ENCODE assay signal across 32 cellular contexts in genomic region chr4:22667332-22667731, GRCh38. TPM values are rescaled to one million over a fixed set of nuclear protein-coding genes. Genes with fewer than 3 reads are reported as not detected.
A peak's percentile ranks its signal among the peaks of the same experiment; 100 is the strongest.
DNase-seq lines count a peak whose midpoint lies in the region; ATAC-seq and TF ChIP-seq lines count a peak whose summit lies in the region.
"Had no signal": no experiment of that assay in that cellular context is flagged by ENCODE, and none has a peak within 500 bp of the region (broad histone marks: within the 10 kb centered on the region; RNA-seq: fewer than 3 reads in every experiment).

No MANE protein-coding gene starts in this region.

- ATAC-seq in CD4-positive, alpha-beta T cell (ENCODE audit: poor library complexity) = no peak
- ATAC-seq in heart left ventricle (peak in 3 of 4 donors; percentile 18 to 42 (median 31)), omental fat pad (ENCODE audit: low FRiP score) (peak; percentile 86), HG03565 (IDR thresholded peaks at IDR 0.05; ENCODE audit: unreplicated experiment) (no peak), HG02763 (IDR thresholded peaks at IDR 0.05; ENCODE audit: unreplicated experiment) (no peak)
- ATAC-seq: activated T-cell treated with anti-CD3 and anti-CD28 coated beads, Interleukin-2, amount 50 U/mL, for 4 hours; K562; Panc1 had no signal

- no peak overlapping the region for H3K4me3 ChIP-seq in brain microvascular endothelial cell (ENCODE audit: low read depth, low read length)
- peak overlapping the region in 1 of 12 donors; percentile 31 for H3K4me3 ChIP-seq in heart left ventricle
- H3K4me3 ChIP-seq: BLaER1 treated with 17β-estradiol and CSF1 and Interleukin-3, amounts not matched to agents 10 nM and 100 nM; esophagus squamous epithelium; K562; MG63 had no signal

- H3K27me3 ChIP-seq in CD4-positive, alpha-beta T cell (ENCODE audit: control insufficient read depth, insufficient read depth, low read length) = no peaks in the 10 kb centered on the region
- H3K27me3 ChIP-seq in brain microvascular endothelial cell (replicated peaks) (no peaks in the 10 kb centered on the region), heart left ventricle (peaks cover 0 to 3% (median 0%) of the 10 kb centered on the region in 9 donors)
- H3K27me3 ChIP-seq: BLaER1 treated with 17β-estradiol and CSF1 and Interleukin-3, amounts not matched to agents 10 nM and 100 nM; esophagus squamous epithelium; MG63 had no signal

- H3K27ac Mint-ChIP-seq in CD4-positive, alpha-beta T cell = peak overlapping the region; percentile 11
- H3K27ac Mint-ChIP-seq: memory B cell, naive B cell had no signal

- no peak for TF ChIP-seq POLR2A in heart left ventricle (IDR thresholded peaks at IDR 0.05)

- peaks cover 0 to 18% (median 0%) of the 10 kb centered on the region in 12 donors for H3K4me1 ChIP-seq in heart left ventricle
- H3K4me1 ChIP-seq: esophagus squamous epithelium had no signal

- no peak overlapping the region for H3K27ac ChIP-seq in CD4-positive, alpha-beta T cell (ENCODE audit: low read depth, low read length)
- H3K27ac ChIP-seq in brain microvascular endothelial cell (no peak overlapping the region), heart left ventricle (peak overlapping the region in 2 of 12 donors; percentile 32 to 54)
- H3K27ac ChIP-seq: esophagus squamous epithelium, WERI-Rb-1 had no signal

- no peaks in the 10 kb centered on the region for H3K27me3 Mint-ChIP-seq in CD4-positive, alpha-beta T cell
- H3K27me3 Mint-ChIP-seq: memory B cell, naive B cell had no signal

- in situ Hi-C loops in brain microvascular endothelial cell (cut with HindIII; ENCODE audit: low pct_ligation_motif_present, low sequenced_read_pairs) = no loop called here

- peaks cover 39% of the 10 kb centered on the region for H3K4me1 Mint-ChIP-seq in CD4-positive, alpha-beta T cell (ENCODE audit: low read depth)
- H3K4me1 Mint-ChIP-seq: memory B cell had no signal

- no peaks in the 10 kb centered on the region for H3K9me3 Mint-ChIP-seq in CD4-positive, alpha-beta T cell
- H3K9me3 Mint-ChIP-seq: activated T-cell treated with anti-CD3 and anti-CD28 coated beads, Interleukin-2, amount 50 U/mL, for 4 hours; naive B cell had no signal

- no peaks in the 10 kb centered on the region for H3K36me3 Mint-ChIP-seq in CD4-positive, alpha-beta T cell (ENCODE audit: low read depth)
- H3K36me3 Mint-ChIP-seq: memory B cell, naive B cell had no signal

- intact Hi-C loops in CD4-positive, alpha-beta T cell (cut with DNase I, micrococcal nuclease) = loop anchor here in 1 of 2 experiments (10.0 kb wide), 1 partner anchor 223 kb away; no protein-coding TSS in a partner anchor
- intact Hi-C loops in heart left ventricle (cut with DNase I) = no loop called here

- no peaks in the 10 kb centered on the region for H3K36me3 ChIP-seq in brain microvascular endothelial cell (replicated peaks)
- H3K36me3 ChIP-seq in heart left ventricle = no peaks in the 10 kb centered on the region
- H3K36me3 ChIP-seq: BLaER1 treated with 17β-estradiol and CSF1 and Interleukin-3, amounts not matched to agents 10 nM and 100 nM; esophagus squamous epithelium; MG63; WERI-Rb-1 had no signal

- CTCF ChIA-PET in CD4-positive, alpha-beta T cell (lab: Charles Lee) = no interaction called here

- POLR2A ChIA-PET in CD4-positive, alpha-beta T cell (lab: Charles Lee) = interaction anchor here (0.7 kb wide), 1 partner anchor 10 kb away, joined by 3 read pairs; no protein-coding TSS in a partner anchor

- H3K4me3 Mint-ChIP-seq in CD4-positive, alpha-beta T cell = no peak overlapping the region
- H3K4me3 Mint-ChIP-seq: activated T-cell treated with anti-CD3 and anti-CD28 coated beads, Interleukin-2, amount 50 U/mL, for 4 hours; memory B cell; naive B cell had no signal

- H3K9me3 ChIP-seq in CD4-positive, alpha-beta T cell (ENCODE audit: control insufficient read depth, low read length) = no peaks in the 10 kb centered on the region
- no peaks in the 10 kb centered on the region for H3K9me3 ChIP-seq in heart left ventricle
- H3K9me3 ChIP-seq: esophagus squamous epithelium, MG63 had no signal

- no peak for DNase-seq in CD4-positive, alpha-beta T cell
- DNase-seq in brain microvascular endothelial cell (no peak), heart left ventricle (no peak), omental fat pad (ENCODE audit: low spot score) (no peak), iPS-NIHi7 (ENCODE audit: extremely low spot score) (no peak), C1 segment of cervical spinal cord (lab: John Stamatoyannopoulos, UW) (no peak)
- DNase-seq: activated CD4-positive, alpha-beta T cell treated with anti-CD3 and anti-CD28 coated beads for 48 hours; activated naive CD4-positive, alpha-beta T cell; activated T-cell treated with anti-CD3 and anti-CD28 coated beads, Interleukin-2, amount 50 U/mL, for 4 hours; amniotic stem cell; dermis blood vessel endothelial cell; esophagus squamous epithelium; MG63; naive B cell; NCI-H1105 treated with DMSO at 0.1 percent for 48 hours; NCI-H1930; NCI-H2227 treated with DMSO at 0.1 percent for 48 hours; NCI-H69; nucleus accumbens; SIG-M5; small intestine; stimulated activated CD4-positive, alpha-beta T cell treated with anti-CD3 and anti-CD28 coated beads, Interleukin-1b, Interleukin-23, amount 100 ng/mL, for 48 hours; WERI-Rb-1 had no signal

- no peak for TF ChIP-seq CTCF in CD4-positive, alpha-beta T cell (IDR thresholded peaks at IDR 0.05)
- TF ChIP-seq CTCF in brain microvascular endothelial cell (IDR thresholded peaks at IDR 0.05; ENCODE audit: low read depth, low read length, missing control alignments) (peak; percentile 10), heart left ventricle (IDR thresholded peaks at IDR 0.05) (peak in 1 of 12 donors; percentile 9), omental fat pad (IDR thresholded peaks at IDR 0.05) (no peak)

- WGBS in heart left ventricle, 4 donors = 84 to 89% (median 87%) methylated on average over 3 of the region's 3 CpGs

RNA-seq across cellular contexts. Expression of gene GBA3, which starts 25.4 kb away (rescaled TPM):
- not detected for total RNA-seq in CD4-positive, alpha-beta T cell
- total RNA-seq in heart left ventricle = under 1 TPM in 1 of 9 donors, not detected in 8; 0.16 TPM
- polyA plus RNA-seq in heart left ventricle = not detected
- under 1 TPM in 2 of 4 donors, not detected in 2; 0.47 to 0.56 TPM for total RNA-seq in omental fat pad
- total RNA-seq: activated CD8-positive, alpha-beta memory T cell treated with anti-CD3 and anti-CD28 coated beads for 36 hours; activated T-cell treated with anti-CD3 and anti-CD28 coated beads, Interleukin-2, amount 50 U/mL, for 4 hours; dermis blood vessel endothelial cell; esophagus squamous epithelium; kidney epithelial cell; pulmonary artery endothelial cell had no signal

Comparison
In these comparisons a context has a peak if more than half of its experiments do, and no peak if none do; other contexts are left out.
1. ATAC-seq: peak in heart left ventricle (3 of 4) and omental fat pad (single experiment); none in CD4-positive, alpha-beta T cell (single experiment), HG03565 (single experiment) and HG02763 (single experiment).